In the genomic region with DNA sequence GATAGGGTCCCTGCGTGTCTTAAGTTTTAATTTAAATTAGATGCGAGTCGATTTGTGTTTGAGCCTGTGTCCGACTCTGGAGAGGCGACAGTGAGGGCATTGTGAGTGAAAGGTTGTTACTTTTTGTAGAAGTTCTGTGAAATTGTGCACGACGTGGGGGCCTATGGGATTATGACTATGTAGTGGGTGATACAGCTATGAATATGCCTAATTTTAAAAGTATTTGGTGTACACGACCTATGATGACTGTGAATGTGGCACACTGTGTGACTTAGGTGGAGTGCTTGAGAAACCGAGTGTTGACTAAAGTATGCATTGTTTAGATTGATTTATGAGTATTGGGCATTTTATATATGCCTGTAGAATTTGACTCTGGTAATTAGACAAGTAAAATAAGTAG, we compare ENCODE assay signal across 8 cellular contexts. TPM values are rescaled to one million over a fixed set of nuclear protein-coding genes. Genes with fewer than 3 reads are reported as not detected.
DNase-seq lines count a peak whose midpoint lies in the region; ATAC-seq and TF ChIP-seq lines count a peak whose summit lies in the region.

No MANE protein-coding gene starts in this region.

- WGBS in liver: 11% methylated on average over 9 of the region's 9 CpGs
- WGBS in tibial nerve, 2 donors: 9 to 10% methylated on average over 9 of the region's 9 CpGs

- H3K9me3 ChIP-seq in liver (ENCODE audit: control insufficient read depth in 4 of 4, low read length in 3 of 4) (peaks cover 10 to 24% (median 17%) of the 10 kb centered on the region in 4 donors), tibial nerve (peaks cover 0 to 45% (median 10%) of the 10 kb centered on the region in 4 donors)

- H3K27me3 ChIP-seq in liver (ENCODE audit: control insufficient read depth in 4 of 4, insufficient read depth in 4 of 4, low read length in 3 of 4): no peaks in the 10 kb centered on the region
- no peaks in the 10 kb centered on the region for H3K27me3 ChIP-seq in tibial nerve

- no peak overlapping the region for H3K27ac ChIP-seq in liver (ENCODE audit: low read depth in 1 of 2, low read length in 2 of 2)
- H3K27ac ChIP-seq in tibial nerve: peak overlapping the region in 3 of 4 donors; percentile 78 to 80 (median 79)

- H3K4me3 ChIP-seq in liver (ENCODE audit: low read depth in 1 of 3, low read length in 3 of 3) (peak overlapping the region; percentile 66 to 99 (median 89)), tibial nerve (peak overlapping the region; percentile 68 to 87 (median 84))

- peak overlapping the region; percentile 23 to 59 for H3K9ac ChIP-seq in liver (ENCODE audit: low read depth in 1 of 2, low read length in 2 of 2)

- H3K4me1 ChIP-seq in liver (ENCODE audit: control insufficient read depth in 4 of 4, insufficient read depth in 4 of 4, low read length in 3 of 4) (peaks cover 4 to 21% (median 15%) of the 10 kb centered on the region in 4 donors), tibial nerve (peaks cover 0 to 18% (median 12%) of the 10 kb centered on the region in 4 donors)

- TF ChIP-seq EP300 in tibial nerve (IDR thresholded peaks at IDR 0.05): no peak

- H3K36me3 Mint-ChIP-seq in activated T-cell treated with anti-CD3 and anti-CD28 coated beads, Interleukin-2, amount 50 U/mL, for 4 hours (ENCODE audit: insufficient read depth): peaks cover 46% of the 10 kb centered on the region
- H3K36me3 Mint-ChIP-seq in activated naive CD8-positive, alpha-beta T cell treated with anti-CD3 and anti-CD28 coated beads, Interleukin-2, amount 50 U/mL, for 24 hours (ENCODE audit: low read depth): peaks cover 73% of the 10 kb centered on the region

- peaks cover 31% of the 10 kb centered on the region for H3K4me1 Mint-ChIP-seq in activated T-cell treated with anti-CD3 and anti-CD28 coated beads, Interleukin-2, amount 50 U/mL, for 4 hours (ENCODE audit: low read depth)
- peaks cover 28% of the 10 kb centered on the region for H3K4me1 Mint-ChIP-seq in activated naive CD8-positive, alpha-beta T cell treated with anti-CD3 and anti-CD28 coated beads, Interleukin-2, amount 50 U/mL, for 24 hours

- ATAC-seq in activated T-cell treated with anti-CD3 and anti-CD28 coated beads, Interleukin-2, amount 50 U/mL, for 4 hours: no peak
- no peak for ATAC-seq in activated naive CD8-positive, alpha-beta T cell treated with anti-CD3 and anti-CD28 coated beads, Interleukin-2, amount 50 U/mL, for 24 hours

- H3K27ac Mint-ChIP-seq in activated naive CD8-positive, alpha-beta T cell treated with anti-CD3 and anti-CD28 coated beads, Interleukin-2, amount 50 U/mL, for 24 hours: peak overlapping the region; percentile 97

- no peaks in the 10 kb centered on the region for H3K27me3 Mint-ChIP-seq in activated T-cell treated with anti-CD3 and anti-CD28 coated beads, Interleukin-2, amount 50 U/mL, for 4 hours (ENCODE audit: low read depth)
- H3K27me3 Mint-ChIP-seq in activated naive CD8-positive, alpha-beta T cell treated with anti-CD3 and anti-CD28 coated beads, Interleukin-2, amount 50 U/mL, for 24 hours: peaks cover 3% of the 10 kb centered on the region

- peak overlapping the region; percentile 99 for H3K4me3 Mint-ChIP-seq in activated T-cell treated with anti-CD3 and anti-CD28 coated beads, Interleukin-2, amount 50 U/mL, for 4 hours
- H3K4me3 Mint-ChIP-seq in activated naive CD8-positive, alpha-beta T cell treated with anti-CD3 and anti-CD28 coated beads, Interleukin-2, amount 50 U/mL, for 24 hours: peak overlapping the region; percentile 97

- TF ChIP-seq CTCF in liver (IDR thresholded peaks at IDR 0.05; ENCODE audit: low read depth, low read length, missing input control): no peak
- no peak for TF ChIP-seq CTCF in tibial nerve (IDR thresholded peaks at IDR 0.05)

- no peak for DNase-seq in activated T-cell treated with anti-CD3 and anti-CD28 coated beads, Interleukin-2, amount 50 U/mL, for 4 hours
- no peak for DNase-seq in activated T-cell treated with anti-CD3 and anti-CD28 coated beads, Interleukin-2, amount 50 U/mL, for 1 hour
- DNase-seq in activated naive CD8-positive, alpha-beta T cell treated with anti-CD3 and anti-CD28 coated beads, Interleukin-2, amount 50 U/mL, for 24 hours: peak; percentile 8
- DNase-seq in tibial nerve (ENCODE audit: low spot score in 2 of 2): no peak
- no peak for DNase-seq in SW480 (ENCODE audit: low spot score)
- DNase-seq in NCI-H1048 (lab: John Stamatoyannopoulos, UW): no peak
- no peak for DNase-seq in activated CD4-positive, CD25-positive, alpha-beta regulatory T cell (lab: John Stamatoyannopoulos, UW)

- H3K36me3 ChIP-seq in liver (ENCODE audit: control insufficient read depth in 4 of 4, insufficient read depth in 3 of 4, low read depth in 1 of 4, low read length in 3 of 4) (peaks cover 6 to 49% (median 36%) of the 10 kb centered on the region in 4 donors), tibial nerve (peaks cover 0 to 66% (median 17%) of the 10 kb centered on the region in 3 donors)

- TF ChIP-seq RAD21 in liver (IDR thresholded peaks at IDR 0.05): no peak

- peaks cover 7% of the 10 kb centered on the region for H3K9me3 Mint-ChIP-seq in activated T-cell treated with anti-CD3 and anti-CD28 coated beads, Interleukin-2, amount 50 U/mL, for 4 hours
- H3K9me3 Mint-ChIP-seq in activated naive CD8-positive, alpha-beta T cell treated with anti-CD3 and anti-CD28 coated beads, Interleukin-2, amount 50 U/mL, for 24 hours: peaks cover 29% of the 10 kb centered on the region

- no peak for TF ChIP-seq POLR2A in tibial nerve (IDR thresholded peaks at IDR 0.05)

TF ChIP-seq in liver, 16 proteins besides CTCF, POLR2A, EP300 and RAD21 (continues in another document):
- no peak for TF ChIP-seq YY1 (IDR thresholded peaks at IDR 0.05)
- no peak for TF ChIP-seq RXRA (IDR thresholded peaks at IDR 0.05)
- no peak for TF ChIP-seq SP1 (IDR thresholded peaks at IDR 0.05)
- TF ChIP-seq, protein P1, sequence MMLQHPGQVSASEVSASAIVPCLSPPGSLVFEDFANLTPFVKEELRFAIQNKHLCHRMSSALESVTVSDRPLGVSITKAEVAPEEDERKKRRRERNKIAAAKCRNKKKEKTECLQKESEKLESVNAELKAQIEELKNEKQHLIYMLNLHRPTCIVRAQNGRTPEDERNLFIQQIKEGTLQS (IDR thresholded peaks at IDR 0.05): no peak
- no peak for TF ChIP-seq TAF1 (conservative IDR thresholded peaks at IDR 0.05)
- no peak for TF ChIP-seq HNF4G (IDR thresholded peaks at IDR 0.05)
- TF ChIP-seq HNF4A (conservative IDR thresholded peaks at IDR 0.05): no peak
- TF ChIP-seq, protein P2, sequence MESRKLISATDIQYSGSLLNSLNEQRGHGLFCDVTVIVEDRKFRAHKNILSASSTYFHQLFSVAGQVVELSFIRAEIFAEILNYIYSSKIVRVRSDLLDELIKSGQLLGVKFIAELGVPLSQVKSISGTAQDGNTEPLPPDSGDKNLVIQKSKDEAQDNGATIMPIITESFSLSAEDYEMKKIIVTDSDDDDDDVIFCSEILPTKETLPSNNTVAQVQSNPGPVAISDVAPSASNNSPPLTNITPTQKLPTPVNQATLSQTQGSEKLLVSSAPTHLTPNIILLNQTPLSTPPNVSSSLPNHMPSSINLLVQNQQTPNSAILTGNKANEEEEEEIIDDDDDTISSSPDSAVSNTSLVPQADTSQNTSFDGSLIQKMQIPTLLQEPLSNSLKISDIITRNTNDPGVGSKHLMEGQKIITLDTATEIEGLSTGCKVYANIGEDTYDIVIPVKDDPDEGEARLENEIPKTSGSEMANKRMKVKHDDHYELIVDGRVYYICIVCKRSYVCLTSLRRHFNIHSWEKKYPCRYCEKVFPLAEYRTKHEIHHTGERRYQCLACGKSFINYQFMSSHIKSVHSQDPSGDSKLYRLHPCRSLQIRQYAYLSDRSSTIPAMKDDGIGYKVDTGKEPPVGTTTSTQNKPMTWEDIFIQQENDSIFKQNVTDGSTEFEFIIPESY (IDR thresholded peaks at IDR 0.05): no peak
- TF ChIP-seq GABPA (IDR thresholded peaks at IDR 0.05 in 1 of 2, conservative IDR thresholded peaks at IDR 0.05 in 1 of 2): no peak
- TF ChIP-seq EGR1 (IDR thresholded peaks at IDR 0.05; ENCODE audit: low read depth in 2 of 2): no peak
- TF ChIP-seq, protein P3, sequence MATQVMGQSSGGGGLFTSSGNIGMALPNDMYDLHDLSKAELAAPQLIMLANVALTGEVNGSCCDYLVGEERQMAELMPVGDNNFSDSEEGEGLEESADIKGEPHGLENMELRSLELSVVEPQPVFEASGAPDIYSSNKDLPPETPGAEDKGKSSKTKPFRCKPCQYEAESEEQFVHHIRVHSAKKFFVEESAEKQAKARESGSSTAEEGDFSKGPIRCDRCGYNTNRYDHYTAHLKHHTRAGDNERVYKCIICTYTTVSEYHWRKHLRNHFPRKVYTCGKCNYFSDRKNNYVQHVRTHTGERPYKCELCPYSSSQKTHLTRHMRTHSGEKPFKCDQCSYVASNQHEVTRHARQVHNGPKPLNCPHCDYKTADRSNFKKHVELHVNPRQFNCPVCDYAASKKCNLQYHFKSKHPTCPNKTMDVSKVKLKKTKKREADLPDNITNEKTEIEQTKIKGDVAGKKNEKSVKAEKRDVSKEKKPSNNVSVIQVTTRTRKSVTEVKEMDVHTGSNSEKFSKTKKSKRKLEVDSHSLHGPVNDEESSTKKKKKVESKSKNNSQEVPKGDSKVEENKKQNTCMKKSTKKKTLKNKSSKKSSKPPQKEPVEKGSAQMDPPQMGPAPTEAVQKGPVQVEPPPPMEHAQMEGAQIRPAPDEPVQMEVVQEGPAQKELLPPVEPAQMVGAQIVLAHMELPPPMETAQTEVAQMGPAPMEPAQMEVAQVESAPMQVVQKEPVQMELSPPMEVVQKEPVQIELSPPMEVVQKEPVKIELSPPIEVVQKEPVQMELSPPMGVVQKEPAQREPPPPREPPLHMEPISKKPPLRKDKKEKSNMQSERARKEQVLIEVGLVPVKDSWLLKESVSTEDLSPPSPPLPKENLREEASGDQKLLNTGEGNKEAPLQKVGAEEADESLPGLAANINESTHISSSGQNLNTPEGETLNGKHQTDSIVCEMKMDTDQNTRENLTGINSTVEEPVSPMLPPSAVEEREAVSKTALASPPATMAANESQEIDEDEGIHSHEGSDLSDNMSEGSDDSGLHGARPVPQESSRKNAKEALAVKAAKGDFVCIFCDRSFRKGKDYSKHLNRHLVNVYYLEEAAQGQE (IDR thresholded peaks at IDR 0.05): no peak
- TF ChIP-seq JUND (IDR thresholded peaks at IDR 0.05): no peak
- no peak for TF ChIP-seq FOXA1 (IDR thresholded peaks at IDR 0.05)
- no peak for TF ChIP-seq NR2F2 (IDR thresholded peaks at IDR 0.05)

RNA-seq across cellular contexts. Expression of a gene that starts 0.6 kb away (rescaled TPM):
- total RNA-seq in activated T-cell treated with anti-CD3 and anti-CD28 coated beads, Interleukin-2, amount 50 U/mL, for 4 hours: 1 to 10 TPM; 5.3 to 6.9 (median 5.6) TPM
- total RNA-seq in liver (1 to 10 TPM; 3.5 to 4.3 TPM), tibial nerve (10 to 100 TPM in 1 of 4 donors, 1 to 10 TPM in 3; 6.7 to 12.7 (median 8.7) TPM)
- polyA plus RNA-seq in liver: 1 to 10 TPM; 1.7 TPM

RNA-seq across cellular contexts. Expression of a gene that starts 21.4 kb away (rescaled TPM):
- 1 to 10 TPM; 4.4 to 5.1 (median 4.7) TPM for total RNA-seq in activated T-cell treated with anti-CD3 and anti-CD28 coated beads, Interleukin-2, amount 50 U/mL, for 4 hours
- 1 to 10 TPM; 3.7 to 3.8 TPM for total RNA-seq in liver
- 1 to 10 TPM in 1 of 2 donors, under 1 TPM in 1; 0.90 to 1.6 TPM for polyA plus RNA-seq in liver
- total RNA-seq in tibial nerve: 10 to 100 TPM in 1 of 4 donors, 1 to 10 TPM in 3; 5.0 to 17.4 (median 6.6) TPM

Comparison
In these comparisons a context has a peak if more than half of its experiments do, and no peak if none do; other contexts are left out.
1. H3K27ac ChIP-seq: peak in tibial nerve (3 of 4); none in liver (0 of 2).